Comparison of ENCODE assay signal across 1 cellular context in the genomic region with DNA sequence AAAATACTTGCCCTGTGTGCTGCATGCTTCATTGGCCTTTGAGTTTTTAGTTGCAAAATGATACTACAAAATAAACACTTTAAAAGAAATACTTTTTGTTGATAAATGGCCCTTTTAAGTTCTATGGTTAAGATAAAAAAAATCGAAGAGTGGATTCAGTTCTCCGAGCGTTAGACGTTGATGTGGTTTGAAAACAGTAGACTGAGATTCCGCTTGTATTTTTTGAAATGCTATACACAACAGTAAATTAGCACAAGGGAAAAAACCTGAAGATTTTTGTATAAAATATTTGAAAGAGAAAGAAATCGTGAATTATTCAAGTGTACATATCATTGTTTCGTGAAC.
TF ChIP-seq lines count a peak whose summit lies in the region.

No MANE protein-coding gene starts in this region.

TF ChIP-seq in GM12878, 131 proteins besides CTCF, POLR2A, EP300 and RAD21:
- no peak for TF ChIP-seq TCF7 (IDR thresholded peaks at IDR 0.05; ENCODE audit: borderline replicate concordance)
- 0 out of 2 replicates have a peak, but pooled peaks have one; percentile 14 for TF ChIP-seq ATF2 (IDR thresholded peaks at IDR 0.05; ENCODE audit: low read length)
